Comparison of ENCODE assay signal across 8 cellular contexts in genomic region chr9:108813951-108814601, GRCh38. TPM values are rescaled to one million over a fixed set of nuclear protein-coding genes. Genes with fewer than 3 reads are reported as not detected.
A peak's percentile ranks its signal among the peaks of the same experiment; 100 is the strongest.
DNase-seq lines count a peak whose midpoint lies in the region; ATAC-seq, FAIRE-seq and TF ChIP-seq lines count a peak whose summit lies in the region.

No MANE protein-coding gene starts in this region.

- peak; percentile 94 for TF ChIP-seq RAD21 in HCT116 (IDR thresholded peaks at IDR 0.05; ENCODE audit: low read depth)

- H3K9me3 Mint-ChIP-seq in CD4-positive, alpha-beta T cell: peaks cover 2% of the 10 kb centered on the region

- no peak overlapping the region for H3K4me3 Mint-ChIP-seq in CD4-positive, alpha-beta T cell

- 88 to 91% methylated on average over 2 of the region's 2 CpGs for WGBS in tibial nerve, 2 donors

- H3K36me3 Mint-ChIP-seq in CD4-positive, alpha-beta T cell (ENCODE audit: low read depth): no peaks in the 10 kb centered on the region

- RAD21 ChIA-PET in HCT116 (lab: Charles Lee; ENCODE audit: low non-redundant PET in 1 of 2, low total read pairs in 2 of 2, uncharacterized antibody in 2 of 2, unreplicated experiment in 2 of 2): interaction anchor here in 1 of 2 experiments (1.1 kb wide), 2 partner anchors 37 to 52 kb away, joined by 3 to 4 read pairs; no protein-coding TSS in a partner anchor

- H3F3A ChIP-seq in PC-9 (ENCODE audit: insufficient read depth, low read depth): peaks cover 12% of the 10 kb centered on the region; the same call in 1 of the 2 replicates

- peaks cover 7% of the 10 kb centered on the region for H3K4me1 ChIP-seq in A673 (ENCODE audit: insufficient read depth, low read length, poor library complexity, severe bottlenecking)
- peaks cover 3 to 23% of the 10 kb centered on the region in 2 experiments; a peak in 3 of 4 replicates for H3K4me1 ChIP-seq in HCT116 (ENCODE audit: control insufficient read depth in 1 of 2, insufficient read depth in 2 of 2, low read length in 2 of 2)
- H3K4me1 ChIP-seq in PC-9 (replicated peaks; ENCODE audit: insufficient read depth): peaks cover 20% of the 10 kb centered on the region
- peaks cover 0 to 11% (median 0%) of the 10 kb centered on the region in 4 donors for H3K4me1 ChIP-seq in tibial nerve

- CTCF ChIA-PET in A673 (lab: Charles Lee): no interaction called here
- CTCF ChIA-PET in HCT116 (lab: Charles Lee): interaction anchor here (0.7 to 1.8 kb wide), 10 partner anchors 37 to 1392 kb away, joined by 3 to 15 read pairs (median 4); no protein-coding TSS in a partner anchor
- CTCF ChIA-PET in PC-9 (lab: Charles Lee): interaction anchor here (0.6 to 1.3 kb wide), 4 partner anchors 33 to 251 kb away, joined by 3 to 8 read pairs (median 5); no protein-coding TSS in a partner anchor
- CTCF ChIA-PET in CD4-positive, alpha-beta T cell (lab: Charles Lee): no interaction called here

- no peak overlapping the region for H3K4me3 ChIP-seq in A673 (ENCODE audit: low read depth, low read length, poor library complexity, severe bottlenecking)
- H3K4me3 ChIP-seq in HCT116 (replicated peaks in 1 of 2; ENCODE audit: low read depth in 1 of 2, low read length in 2 of 2): no peak overlapping the region
- no peak overlapping the region for H3K4me3 ChIP-seq in PC-9
- no peak overlapping the region for H3K4me3 ChIP-seq in tibial nerve

- TF ChIP-seq CTCF in A673 (conservative IDR thresholded peaks at IDR 0.05; ENCODE audit: low read depth, low read length): peak; percentile 54
- peak; percentile 61 to 78 (median 68); a peak in 5 of 6 replicates for TF ChIP-seq CTCF in HCT116 (IDR thresholded peaks at IDR 0.05 in 2 of 3, conservative IDR thresholded peaks at IDR 0.05 in 1 of 3; ENCODE audit: borderline replicate concordance in 1 of 3, insufficient read depth in 1 of 3, low read depth in 2 of 3, low read length in 2 of 3)
- peak; percentile 87 for TF ChIP-seq CTCF in PC-9 (conservative IDR thresholded peaks at IDR 0.05)
- peak; percentile 24 to 67 (median 43) for TF ChIP-seq CTCF in tibial nerve (IDR thresholded peaks at IDR 0.05)
- no peak for TF ChIP-seq CTCF in CD4-positive, alpha-beta T cell (IDR thresholded peaks at IDR 0.05)

- H3K79me2 ChIP-seq in HCT116 (ENCODE audit: insufficient read depth, low read length) (no peaks in the 10 kb centered on the region), PC-9 (ENCODE audit: low read depth) (no peaks in the 10 kb centered on the region)

- H3K4me1 Mint-ChIP-seq in CD4-positive, alpha-beta T cell (ENCODE audit: low read depth): no peaks in the 10 kb centered on the region

- TF ChIP-seq POLR2A in HCT116 (IDR thresholded peaks at IDR 0.05; ENCODE audit: borderline replicate concordance, extremely low read depth, insufficient read depth, insufficient read length) (no peak), tibial nerve (IDR thresholded peaks at IDR 0.05) (no peak), erythroblast (IDR thresholded peaks at IDR 0.05; ENCODE audit: low read length) (no peak)

- TF ChIP-seq EP300 in tibial nerve (IDR thresholded peaks at IDR 0.05): peak in 1 of 2 donors; percentile 62

- no peaks in the 10 kb centered on the region for H3K27me3 ChIP-seq in A673 (replicated peaks; ENCODE audit: insufficient read depth, low read depth, low read length, poor library complexity)
- no peaks in the 10 kb centered on the region for H3K27me3 ChIP-seq in HCT116 (ENCODE audit: insufficient read depth, low read length)
- H3K27me3 ChIP-seq in PC-9 (ENCODE audit: insufficient read depth, low read depth): no peaks in the 10 kb centered on the region
- no peaks in the 10 kb centered on the region for H3K27me3 ChIP-seq in tibial nerve
- H3K27me3 ChIP-seq in CD4-positive, alpha-beta T cell (ENCODE audit: control insufficient read depth, insufficient read depth, low read length): peaks cover 11% of the 10 kb centered on the region

- H3K4me2 ChIP-seq in HCT116 (ENCODE audit: low read length): no peak overlapping the region
- H3K4me2 ChIP-seq in PC-9: peak overlapping the region; percentile 6; the same call in 1 of the 2 replicates

- peak; percentile 3 for FAIRE-seq in frontal cortex (lab: Jason Lieb, UNC)

- no peaks in the 10 kb centered on the region for H3K9me3 ChIP-seq in A673 (ENCODE audit: low read depth, low read length, poor library complexity, severe bottlenecking)
- H3K9me3 ChIP-seq in HCT116 (ENCODE audit: control insufficient read depth in 1 of 2, insufficient read depth in 1 of 2, low read depth in 1 of 2, low read length in 2 of 2): no peaks in the 10 kb centered on the region
- no peaks in the 10 kb centered on the region for H3K9me3 ChIP-seq in PC-9 (ENCODE audit: insufficient read depth, low read depth)
- H3K9me3 ChIP-seq in tibial nerve: no peaks in the 10 kb centered on the region
- H3K9me3 ChIP-seq in CD4-positive, alpha-beta T cell (ENCODE audit: control insufficient read depth, low read length): no peaks in the 10 kb centered on the region

- H3K27me3 Mint-ChIP-seq in CD4-positive, alpha-beta T cell: peaks cover 46% of the 10 kb centered on the region

- H3K27ac ChIP-seq in A673 (ENCODE audit: low read depth, low read length, poor library complexity, severe bottlenecking): no peak overlapping the region
- H3K27ac ChIP-seq in HCT116 (ENCODE audit: low read depth, low read length): no peak overlapping the region
- H3K27ac ChIP-seq in PC-9: 0 out of 2 replicates have a peak overlapping the region, but pooled peaks have one; percentile 35
- H3K27ac ChIP-seq in tibial nerve: peak overlapping the region in 2 of 4 donors; percentile 8 to 70
- H3K27ac ChIP-seq in CD4-positive, alpha-beta T cell (ENCODE audit: low read depth, low read length): no peak overlapping the region

- H3K27ac Mint-ChIP-seq in CD4-positive, alpha-beta T cell: no peak overlapping the region

- H2AFZ ChIP-seq in HCT116 (ENCODE audit: low read depth, low read length, poor library complexity, severe bottlenecking) (no peak overlapping the region), PC-9 (no peak overlapping the region)

- BruUV-seq in A673 (replicated peaks; lab: Mats Ljungman, UMichigan) (no TSS peak), HCT116 (replicated peaks; lab: Mats Ljungman, UMichigan) (no TSS peak), PC-9 (replicated peaks; lab: Mats Ljungman, UMichigan) (no TSS peak)

- DNase-seq in A673 (ENCODE audit: low spot score) (peak; percentile 61), HCT116 (ENCODE audit: low read depth, low spot score) (peak; percentile 38), PC-9 (peak; percentile 73 to 90), frontal cortex (ENCODE audit: low spot score in 2 of 2) (peak; percentile 14 to 54), tibial nerve (ENCODE audit: low spot score in 2 of 2) (no peak), NCI-H526 treated with DMSO at 0.1 percent for 48 hours (lab: John Stamatoyannopoulos, UW) (no peak), erythroblast (lab: John Stamatoyannopoulos, UW) (no peak)
- no peak for DNase-seq in CD4-positive, alpha-beta T cell

- H4K20me1 ChIP-seq in HCT116 (ENCODE audit: insufficient read depth) (no peaks in the 10 kb centered on the region), PC-9 (ENCODE audit: insufficient read depth) (no peaks in the 10 kb centered on the region)

- no peak overlapping the region for H3K9ac ChIP-seq in HCT116 (ENCODE audit: low read length)

- POLR2A ChIA-PET in A673 (lab: Charles Lee; ENCODE audit: low non-redundant PET) (no interaction called here), HCT116 (lab: Charles Lee) (no interaction called here), PC-9 (lab: Charles Lee; ENCODE audit: unreplicated experiment) (interaction anchor here (0.6 kb wide), 3 partner anchors 622 to 1428 kb away, joined by 3 read pairs; no protein-coding TSS in a partner anchor)
- POLR2A ChIA-PET in CD4-positive, alpha-beta T cell (lab: Charles Lee): interaction anchor here (1.0 kb wide), 1 partner anchor 17 kb away, joined by 3 read pairs; no protein-coding TSS in a partner anchor

- intact Hi-C loops in A673 (cut with micrococcal nuclease; ENCODE audit: unreplicated experiment) (loop anchor here (5.0 kb wide), 1 partner anchor 337 kb away; no protein-coding TSS in a partner anchor), HCT116 (cut with micrococcal nuclease) (loop anchor here (1.0 to 10.0 kb wide), 3 partner anchors 37 to 1389 kb away; no protein-coding TSS in a partner anchor), PC-9 (cut with micrococcal nuclease; ENCODE audit: unreplicated experiment) (loop anchor here (1.0 to 10.0 kb wide), 7 partner anchors 37 to 1392 kb away; no protein-coding TSS in a partner anchor)
- intact Hi-C loops in CD4-positive, alpha-beta T cell (cut with DNase I, micrococcal nuclease): no loop called here

- H3K36me3 ChIP-seq in A673 (ENCODE audit: insufficient read depth, low read length, poor library complexity, severe bottlenecking): no peaks in the 10 kb centered on the region
- no peaks in the 10 kb centered on the region for H3K36me3 ChIP-seq in HCT116 (ENCODE audit: control insufficient read depth in 1 of 2, insufficient read depth in 2 of 2, low read length in 2 of 2)
- H3K36me3 ChIP-seq in PC-9 (ENCODE audit: low read depth): no peaks in the 10 kb centered on the region
- H3K36me3 ChIP-seq in tibial nerve: no peaks in the 10 kb centered on the region

- H3K9me2 ChIP-seq in HCT116 (ENCODE audit: insufficient read depth): no peaks in the 10 kb centered on the region
- H3K9me2 ChIP-seq in PC-9 (ENCODE audit: insufficient read depth): no peaks in the 10 kb centered on the region

- peak; percentile 79 for ATAC-seq in HCT116
- no peak for ATAC-seq in CD4-positive, alpha-beta T cell (ENCODE audit: poor library complexity)

TF ChIP-seq in HCT116, 20 proteins besides CTCF, POLR2A, EP300 and RAD21 (continues in another document):
- TF ChIP-seq TCF7L2 (IDR thresholded peaks at IDR 0.05; ENCODE audit: borderline replicate concordance, extremely low read depth, insufficient read depth, insufficient read length) (no peak), EZH2 (IDR thresholded peaks at IDR 0.05) (no peak), FOSL1 (IDR thresholded peaks at IDR 0.05; ENCODE audit: low read depth) (peak; percentile 29; the same call in 1 of the 2 replicates), POLR2AphosphoS5 (IDR thresholded peaks at IDR 0.05; ENCODE audit: low read depth, low read length) (no peak)

RNA-seq across cellular contexts. Expression of gene ACTL7B, which starts 41.7 kb away (rescaled TPM):
- total RNA-seq in A673 (2021): not detected in 2 replicates
- not detected for total RNA-seq in HCT116 (2021; ENCODE audit: unreplicated experiment)
- polyA plus RNA-seq in HCT116 (2012): not detected in 2 replicates
- not detected in 2 replicates for total RNA-seq in PC-9 (2021)
- not detected for total RNA-seq in frontal cortex
- total RNA-seq in tibial nerve: not detected
- total RNA-seq in CD4-positive, alpha-beta T cell: under 1 TPM; 0.08 to 0.25 TPM

RNA-seq across cellular contexts. Expression of gene ACTL7A, which starts 48.0 kb away (rescaled TPM):
- total RNA-seq in A673 (2021) (not detected in 2 replicates), HCT116 (2021; ENCODE audit: unreplicated experiment) (not detected), PC-9 (2021) (not detected in 2 replicates), frontal cortex (not detected), tibial nerve (not detected)
- polyA plus RNA-seq in HCT116 (2012): 0.07 TPM in 1 of 2 replicates, not detected in the other
- not detected for total RNA-seq in CD4-positive, alpha-beta T cell

Comparison
In these comparisons a context has a peak if more than half of its experiments do, and no peak if none do; other contexts are left out.
1. DNase-seq: peak in A673 (single experiment), HCT116 (single experiment), PC-9 (2 of 2) and frontal cortex (2 of 2); none in tibial nerve (0 of 2), NCI-H526 treated with DMSO at 0.1 percent for 48 hours (single experiment), CD4-positive, alpha-beta T cell (0 of 10) and erythroblast (0 of 2).
2. CTCF ChIA-PET loops: an anchor here in HCT116 (0.7 to 1.8 kb wide) and PC-9 (0.6 to 1.3 kb wide); none called in A673 and CD4-positive, alpha-beta T cell.
3. POLR2A ChIA-PET loops: an anchor here in PC-9 (0.6 kb wide) and CD4-positive, alpha-beta T cell (1.0 kb wide); none called in A673 and HCT116.
4. intact Hi-C loops: an anchor here in A673 (5.0 kb wide), HCT116 (1.0 to 10.0 kb wide) and PC-9 (1.0 to 10.0 kb wide); none called in CD4-positive, alpha-beta T cell.